Comparison of ENCODE assay signal across 11 cellular contexts in the genomic region with DNA sequence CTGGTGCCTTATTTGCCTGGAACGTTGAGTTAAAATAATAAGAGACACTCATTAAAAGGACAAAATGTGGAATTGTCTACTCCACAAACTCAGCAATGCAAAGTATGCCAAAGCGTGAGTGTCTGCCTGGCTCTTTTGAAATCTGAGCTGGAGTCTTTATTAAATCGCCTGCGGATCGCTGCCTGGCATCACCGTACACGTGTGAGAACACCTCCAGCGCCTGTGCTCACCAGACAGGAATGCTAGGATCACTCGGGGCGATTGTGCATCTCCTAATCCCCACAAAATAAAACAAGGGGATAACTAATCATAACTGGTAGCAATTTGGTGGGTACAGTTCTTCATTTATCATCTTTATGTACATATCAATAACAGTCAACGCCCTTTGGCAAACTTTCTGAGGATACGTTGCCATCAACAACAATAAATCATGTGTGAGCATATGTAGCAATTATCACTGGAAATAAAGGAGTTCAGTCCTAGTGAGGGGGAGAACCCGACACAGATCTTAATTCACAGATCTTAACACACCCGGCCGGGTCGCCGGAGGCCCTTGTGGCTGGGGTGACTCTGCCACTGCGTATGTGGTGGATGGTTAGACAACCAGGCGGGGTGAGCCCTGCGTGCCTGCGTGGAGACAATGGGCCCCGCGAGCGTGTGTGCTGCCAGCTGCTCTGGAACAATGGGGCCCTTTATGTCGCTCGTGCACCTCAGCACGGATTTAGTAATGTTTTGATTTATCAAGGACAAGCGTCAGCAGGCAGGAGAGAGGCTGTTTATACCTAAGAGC.
A peak's percentile ranks its signal among the peaks of the same experiment; 100 is the strongest.
DNase-seq lines count a peak whose midpoint lies in the region; ATAC-seq, FAIRE-seq and TF ChIP-seq lines count a peak whose summit lies in the region.
"Had no signal": no experiment of that assay in that cellular context is flagged by ENCODE, and none has a peak within 500 bp of the region (broad histone marks: within the 10 kb centered on the region; RNA-seq: fewer than 3 reads in every experiment).

No MANE protein-coding gene starts in this region.

- peaks cover 16% of the 10 kb centered on the region for H3K9me3 ChIP-seq in mesodermal cell (ENCODE audit: control insufficient read depth, low read length)

- no peak for FAIRE-seq in GM12892 (lab: Jason Lieb, UNC)

- no peaks in the 10 kb centered on the region for H3K36me3 ChIP-seq in mesodermal cell (ENCODE audit: control insufficient read depth, insufficient read depth, low read length)

- TF ChIP-seq POLR2A in GM12892 (IDR thresholded peaks at IDR 0.05; ENCODE audit: low read depth, low read length) = no peak

- ATAC-seq in GM18861 (IDR thresholded peaks at IDR 0.05; ENCODE audit: unreplicated experiment) (no peak), HG02798 (IDR thresholded peaks at IDR 0.05; ENCODE audit: poor library complexity, unreplicated experiment) (no peak)
- ATAC-seq: activated CD8-positive, alpha-beta T cell treated with anti-CD3 and anti-CD28 coated beads for 36 hours had no signal

- CTCF ChIA-PET in GM10248 (lab: Yijun Ruan, JAX) = interaction anchor here (3.0 kb wide), 1 partner anchor 12 kb away, joined by 8 read pairs; no protein-coding TSS in a partner anchor

- 89 to 90% methylated on average over 17 to 20 of the region's 28 CpGs for whole genome bisulfite sequencing in mesodermal cell (ENCODE audit: insufficient coverage in 2 of 2), 2 experiments

- DNase-seq in AG20443 (ENCODE audit: low spot score) (peak; percentile 93), NCI-H345 (lab: John Stamatoyannopoulos, UW) (peak; percentile 74), dermis blood vessel endothelial cell (peak; percentile 95), GM12892 (ENCODE audit: insufficient read length) (no peak), GM10248 (ENCODE audit: extremely low spot score) (no peak)
- DNase-seq: activated CD8-positive, alpha-beta T cell treated with anti-CD3 and anti-CD28 coated beads for 36 hours; naive B cell; SHP77 treated with DMSO at 0.1 percent for 48 hours had no signal

- POLR2A ChIA-PET in GM10248 (lab: Yijun Ruan, JAX) = no interaction called here

- no peak for TF ChIP-seq CTCF in GM10248 (IDR thresholded peaks at IDR 0.05; ENCODE audit: control extremely low read depth, extremely low read depth, low read depth, missing control alignments)

- no peak overlapping the region for H3K4me3 ChIP-seq in mesodermal cell (ENCODE audit: extremely low read depth, insufficient read depth, low read length, poor library complexity, severe bottlenecking)

- H3K27ac ChIP-seq in mesodermal cell (ENCODE audit: low read depth, low read length, severe bottlenecking) = peak overlapping the region; percentile 10

- H3K4me1 ChIP-seq in mesodermal cell (ENCODE audit: control insufficient read depth, insufficient read depth, low read length, poor library complexity, severe bottlenecking) = peaks cover 11% of the 10 kb centered on the region

Comparison
In these comparisons a context has a peak if more than half of its experiments do, and no peak if none do; other contexts are left out.
1. DNase-seq: peak in AG20443 (single experiment), NCI-H345 (single experiment) and dermis blood vessel endothelial cell (single experiment); none in GM12892 (single experiment) and GM10248 (single experiment).